ENCODE assay signal across 10 cellular contexts in the genomic region with DNA sequence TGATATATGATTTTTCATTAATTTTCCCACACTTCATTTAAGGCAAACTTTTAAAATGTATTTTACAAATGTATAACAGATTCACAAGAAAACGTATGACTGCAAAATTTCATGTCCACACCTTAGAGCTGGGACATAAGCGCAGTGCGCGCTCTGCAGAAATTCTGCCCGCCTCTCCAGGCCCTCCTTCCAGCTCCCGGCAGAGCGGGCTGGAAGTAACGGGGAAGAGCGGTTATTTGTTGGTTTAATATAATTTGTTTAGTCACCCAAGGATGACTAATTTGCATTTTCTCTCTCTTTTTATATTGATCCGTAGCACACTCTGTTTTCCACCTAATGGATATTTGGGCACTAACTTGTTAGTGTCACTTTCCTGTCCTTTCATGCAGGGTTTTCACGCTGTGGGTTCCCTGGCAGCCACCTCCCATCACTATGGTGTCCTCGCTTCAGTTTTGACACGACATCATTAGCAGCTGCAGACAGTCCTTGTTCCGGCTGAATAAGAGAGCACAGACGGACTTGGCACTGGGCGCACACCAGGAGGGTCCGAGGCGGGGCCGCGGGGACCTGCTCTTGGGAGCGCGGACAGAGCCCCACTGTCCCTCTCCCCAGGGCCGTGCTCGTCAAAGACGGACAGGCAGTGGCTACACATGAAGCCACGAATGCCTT.
DNase-seq lines count a peak whose midpoint lies in the region; ATAC-seq and TF ChIP-seq lines count a peak whose summit lies in the region.
"Had no signal": no experiment of that assay in that cellular context is flagged by ENCODE, and none has a peak within 500 bp of the region (broad histone marks: within the 10 kb centered on the region; RNA-seq: fewer than 3 reads in every experiment).

No MANE protein-coding gene starts in this region.

- no peaks in the 10 kb centered on the region for H3K27me3 Mint-ChIP-seq in neural progenitor cell (ENCODE audit: insufficient read depth, low read depth)
- H3K27me3 Mint-ChIP-seq in naive thymus-derived CD8-positive, alpha-beta T cell = peaks cover 6 to 32% (median 15%) of the 10 kb centered on the region in 5 donors

- H3K27ac Mint-ChIP-seq in neural progenitor cell = no peak overlapping the region
- H3K27ac Mint-ChIP-seq in naive thymus-derived CD8-positive, alpha-beta T cell = no peak overlapping the region
- H3K27ac Mint-ChIP-seq: activated B cell treated with CpG ODN at 0.5 μM for 24 hours had no signal

- H3K9me3 Mint-ChIP-seq in neural progenitor cell = no peaks in the 10 kb centered on the region
- H3K9me3 Mint-ChIP-seq in naive thymus-derived CD8-positive, alpha-beta T cell = peaks cover 0 to 4% (median 0%) of the 10 kb centered on the region in 9 donors
- H3K9me3 Mint-ChIP-seq: activated B cell treated with CpG ODN at 0.5 μM for 24 hours had no signal

- no peaks in the 10 kb centered on the region for H3K36me3 Mint-ChIP-seq in neural progenitor cell
- no peaks in the 10 kb centered on the region for H3K36me3 Mint-ChIP-seq in naive thymus-derived CD8-positive, alpha-beta T cell

- H3K4me2 ChIP-seq in SK-N-SH = peak overlapping the region; percentile 59
- peak overlapping the region; percentile 71 for H3K4me2 ChIP-seq in neural progenitor cell

- H2AFZ ChIP-seq in SK-N-SH (ENCODE audit: low read depth) (peak overlapping the region; percentile 70), neural progenitor cell (replicated peaks) (no peak overlapping the region)

- H3K9ac ChIP-seq in SK-N-SH = no peak overlapping the region
- no peak overlapping the region for H3K9ac ChIP-seq in neural progenitor cell

- H3K36me3 ChIP-seq in BE2C (no peaks in the 10 kb centered on the region), SK-N-SH (replicated peaks in 1 of 2; ENCODE audit: control insufficient read depth in 1 of 2, insufficient read depth in 2 of 2, low read length in 1 of 2) (no peaks in the 10 kb centered on the region), cardiac muscle cell (no peaks in the 10 kb centered on the region), neural progenitor cell (no peaks in the 10 kb centered on the region)

- no peaks in the 10 kb centered on the region for H4K20me1 ChIP-seq in SK-N-SH (ENCODE audit: insufficient read depth)
- no peaks in the 10 kb centered on the region for H4K20me1 ChIP-seq in neural progenitor cell (ENCODE audit: low read depth)

- 47% methylated on average over 26 of the region's 26 CpGs for WGBS in SK-N-SH (ENCODE audit: low lambda C conversion rate)

- no peaks in the 10 kb centered on the region for H3K9me3 ChIP-seq in BE2C
- peaks cover 7% of the 10 kb centered on the region for H3K9me3 ChIP-seq in SK-N-SH
- H3K9me3 ChIP-seq in cardiac muscle cell (ENCODE audit: low read depth) = no peaks in the 10 kb centered on the region
- no peaks in the 10 kb centered on the region for H3K9me3 ChIP-seq in neural progenitor cell (ENCODE audit: low read depth)

- intact Hi-C loops in posterior vena cava (cut with DNase I) = no loop called here

- H3K27ac ChIP-seq in SK-N-SH (ENCODE audit: low read depth in 2 of 2, low read length in 1 of 2) (no peak overlapping the region), cardiac muscle cell (no peak overlapping the region), neural progenitor cell (no peak overlapping the region)

- peak overlapping the region; percentile 81 for H3K4me3 Mint-ChIP-seq in neural progenitor cell
- no peak overlapping the region for H3K4me3 Mint-ChIP-seq in naive thymus-derived CD8-positive, alpha-beta T cell
- H3K4me3 Mint-ChIP-seq: activated B cell treated with CpG ODN at 0.5 μM for 24 hours had no signal

- peaks cover 3% of the 10 kb centered on the region for H3F3A ChIP-seq in SK-N-SH (replicated peaks; ENCODE audit: insufficient read depth)
- H3F3A ChIP-seq in neural progenitor cell (ENCODE audit: low read depth) = no peaks in the 10 kb centered on the region

- H3K4me1 ChIP-seq in BE2C (peaks cover 24% of the 10 kb centered on the region), SK-N-SH (ENCODE audit: control insufficient read depth in 1 of 2, insufficient read depth in 2 of 2, low read depth in 1 of 2, low read length in 1 of 2) (peaks cover 0 to 10% of the 10 kb centered on the region in 2 experiments; a peak in 2 of 4 replicates), cardiac muscle cell (ENCODE audit: low read depth) (no peaks in the 10 kb centered on the region), neural progenitor cell (no peaks in the 10 kb centered on the region)

- TF ChIP-seq CTCF in BE2C (IDR thresholded peaks at IDR 0.05; ENCODE audit: low read depth, low read length) = no peak
- no peak for TF ChIP-seq CTCF in SK-N-SH (IDR thresholded peaks at IDR 0.05)
- no peak for TF ChIP-seq CTCF in cardiac muscle cell (IDR thresholded peaks at IDR 0.05; ENCODE audit: low read depth, low read length)
- TF ChIP-seq CTCF in neural progenitor cell (IDR thresholded peaks at IDR 0.05) = no peak

- peak; percentile 83 for DNase-seq in BE2C
- peak; percentile 73 for DNase-seq in SK-N-SH
- DNase-seq in cardiac muscle cell (ENCODE audit: low read depth in 1 of 2, low spot score in 1 of 2) = peak; percentile 8 to 14
- DNase-seq in neural progenitor cell (ENCODE audit: low spot score) = peak; percentile 35
- DNase-seq in posterior vena cava (ENCODE audit: low spot score) = no peak
- DNase-seq in naive thymus-derived CD8-positive, alpha-beta T cell = no peak
- DNase-seq: activated B cell treated with CpG ODN at 0.5 μM for 24 hours; effector CD8-positive, alpha-beta T cell had no signal

- H3K4me1 Mint-ChIP-seq in neural progenitor cell = peaks cover 16% of the 10 kb centered on the region
- peaks cover 0 to 6% (median under 1%) of the 10 kb centered on the region in 4 donors for H3K4me1 Mint-ChIP-seq in naive thymus-derived CD8-positive, alpha-beta T cell
- H3K4me1 Mint-ChIP-seq: activated B cell treated with CpG ODN at 0.5 μM for 24 hours had no signal

- H3K79me2 ChIP-seq in SK-N-SH (ENCODE audit: insufficient read depth) (no peaks in the 10 kb centered on the region), neural progenitor cell (ENCODE audit: low read depth) (no peaks in the 10 kb centered on the region)

- H3K27me3 ChIP-seq in BE2C (no peaks in the 10 kb centered on the region), SK-N-SH (ENCODE audit: insufficient read depth) (no peaks in the 10 kb centered on the region), cardiac muscle cell (peaks cover 23% of the 10 kb centered on the region), neural progenitor cell (peaks cover 21% of the 10 kb centered on the region)

- TF ChIP-seq RAD21 in SK-N-SH (IDR thresholded peaks at IDR 0.05; ENCODE audit: low read length) = no peak

- H3K4me3 ChIP-seq in BE2C (ENCODE audit: low read depth, low read length) (peak overlapping the region; percentile 55), SK-N-SH (ENCODE audit: low read depth in 2 of 2, low read length in 1 of 2) (peak overlapping the region; percentile 36 to 52; a peak in 3 of 4 replicates), cardiac muscle cell (no peak overlapping the region), neural progenitor cell (peak overlapping the region; percentile 35)

- H3K9me2 ChIP-seq in SK-N-SH = no peaks in the 10 kb centered on the region

- no peak for ATAC-seq in GM18867 (IDR thresholded peaks at IDR 0.05; ENCODE audit: unreplicated experiment)
- ATAC-seq in naive thymus-derived CD8-positive, alpha-beta T cell = no peak
- ATAC-seq in HG02938 (IDR thresholded peaks at IDR 0.05; ENCODE audit: unreplicated experiment) = no peak

- no peak for TF ChIP-seq EP300 in SK-N-SH (IDR thresholded peaks at IDR 0.05; ENCODE audit: borderline replicate concordance in 1 of 2, low read depth in 1 of 2, low read length in 1 of 2)

- POLR2A ChIA-PET in SK-N-SH (lab: Yijun Ruan, JAX) = no interaction called here
- POLR2A ChIA-PET in naive thymus-derived CD8-positive, alpha-beta T cell (lab: Charles Lee) = no interaction called here

- CTCF ChIA-PET in SK-N-SH (lab: Yijun Ruan, JAX) = interaction anchor here (0.6 to 4.3 kb wide), 5 partner anchors 39 to 366 kb away, joined by 3 to 30 read pairs (median 4); partner anchors contain the start of gene EGFR

TF ChIP-seq in SK-N-SH, 30 proteins besides CTCF, POLR2A, EP300 and RAD21:
- TF ChIP-seq TAF1 (IDR thresholded peaks at IDR 0.05; ENCODE audit: borderline replicate concordance, low read depth, low read length) = no peak
- TF ChIP-seq, protein P1, sequence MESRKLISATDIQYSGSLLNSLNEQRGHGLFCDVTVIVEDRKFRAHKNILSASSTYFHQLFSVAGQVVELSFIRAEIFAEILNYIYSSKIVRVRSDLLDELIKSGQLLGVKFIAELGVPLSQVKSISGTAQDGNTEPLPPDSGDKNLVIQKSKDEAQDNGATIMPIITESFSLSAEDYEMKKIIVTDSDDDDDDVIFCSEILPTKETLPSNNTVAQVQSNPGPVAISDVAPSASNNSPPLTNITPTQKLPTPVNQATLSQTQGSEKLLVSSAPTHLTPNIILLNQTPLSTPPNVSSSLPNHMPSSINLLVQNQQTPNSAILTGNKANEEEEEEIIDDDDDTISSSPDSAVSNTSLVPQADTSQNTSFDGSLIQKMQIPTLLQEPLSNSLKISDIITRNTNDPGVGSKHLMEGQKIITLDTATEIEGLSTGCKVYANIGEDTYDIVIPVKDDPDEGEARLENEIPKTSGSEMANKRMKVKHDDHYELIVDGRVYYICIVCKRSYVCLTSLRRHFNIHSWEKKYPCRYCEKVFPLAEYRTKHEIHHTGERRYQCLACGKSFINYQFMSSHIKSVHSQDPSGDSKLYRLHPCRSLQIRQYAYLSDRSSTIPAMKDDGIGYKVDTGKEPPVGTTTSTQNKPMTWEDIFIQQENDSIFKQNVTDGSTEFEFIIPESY (IDR thresholded peaks at IDR 0.05; ENCODE audit: borderline replicate concordance, low read depth) = no peak
- no peak for TF ChIP-seq JUND (IDR thresholded peaks at IDR 0.05)
- no peak for TF ChIP-seq GATA2 (CRISPR knock-in tag; IDR thresholded peaks at IDR 0.05)
- no peak for TF ChIP-seq NRF1 (IDR thresholded peaks at IDR 0.05; ENCODE audit: low read depth, low read length)
- 0 out of 2 replicates have a peak, but pooled peaks have one; percentile 13 for TF ChIP-seq TEAD4 (IDR thresholded peaks at IDR 0.05; ENCODE audit: borderline replicate concordance, insufficient read depth)
- no peak for TF ChIP-seq TCF12 (IDR thresholded peaks at IDR 0.05)
- no peak for TF ChIP-seq MXI1 (IDR thresholded peaks at IDR 0.05; ENCODE audit: low read depth, low read length)

Comparison
In these comparisons a context has a peak if more than half of its experiments do, and no peak if none do; other contexts are left out.
1. DNase-seq: peak in BE2C (single experiment), SK-N-SH (single experiment), cardiac muscle cell (2 of 2) and neural progenitor cell (single experiment); none in posterior vena cava (single experiment) and naive thymus-derived CD8-positive, alpha-beta T cell (0 of 10).